ENCODE assay signal across 8 cellular contexts in the genomic region with DNA sequence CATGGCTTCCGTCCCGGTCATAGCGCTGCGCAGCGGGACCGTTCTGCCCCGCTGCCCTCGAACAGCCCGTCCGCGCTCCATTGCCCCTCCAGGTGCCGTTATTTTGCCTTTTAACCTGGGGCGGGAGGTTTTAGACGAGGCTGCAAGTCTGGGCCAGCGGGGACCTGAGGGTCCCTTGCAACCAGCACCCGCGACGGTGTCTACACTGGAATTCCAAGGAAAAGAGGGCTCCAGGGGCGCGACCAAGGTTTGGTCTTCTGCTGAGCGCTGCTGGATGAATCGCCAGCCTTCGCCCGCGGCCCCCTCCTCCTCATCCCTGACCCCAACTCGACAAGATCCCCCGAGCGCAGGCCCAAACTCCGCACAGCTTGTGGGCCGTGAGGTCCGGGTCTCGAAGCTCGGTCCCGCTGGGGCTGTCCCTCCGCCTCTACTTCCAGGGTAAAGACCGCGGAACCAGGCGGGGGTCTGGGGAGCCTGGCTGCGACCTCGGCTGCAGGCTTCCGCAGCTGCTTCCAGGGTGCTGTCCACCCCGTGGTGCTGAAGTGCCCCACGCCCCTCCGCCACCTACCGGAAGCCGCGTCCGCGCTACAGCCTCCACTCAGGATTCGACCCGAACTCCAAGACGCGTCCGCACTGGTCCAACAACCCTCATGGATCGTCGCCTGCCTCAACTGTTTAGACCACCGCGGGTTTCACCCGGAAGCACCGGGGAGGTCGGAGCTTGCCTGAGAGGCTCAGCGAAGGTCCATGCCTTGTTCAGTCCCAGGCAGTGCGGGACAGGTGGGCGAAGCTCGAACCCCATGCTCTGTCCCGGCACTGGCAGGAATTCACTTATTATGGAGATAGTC. TPM values are rescaled to one million over a fixed set of nuclear protein-coding genes. Genes with fewer than 3 reads are reported as not detected.
DNase-seq lines count a peak whose midpoint lies in the region; ATAC-seq lines count a peak whose summit lies in the region.

No MANE protein-coding gene starts in this region.

- peak overlapping the region in 1 of 9 donors; percentile 9 for H3K27ac Mint-ChIP-seq in naive thymus-derived CD4-positive, alpha-beta T cell
- H3K27ac Mint-ChIP-seq in stimulated activated naive B cell treated with anti-CD40 and anti-IgM and Interleukin-4, amounts not matched to agents 10 μg/mL and 1 μg/mL and 100 μg/mL, for 72 hours: peak overlapping the region; percentile 42

- peak overlapping the region in 6 of 10 donors; percentile 16 to 63 (median 42) for H3K4me3 Mint-ChIP-seq in naive thymus-derived CD4-positive, alpha-beta T cell
- H3K4me3 Mint-ChIP-seq in stimulated activated naive B cell treated with anti-CD40 and anti-IgM and Interleukin-4, amounts not matched to agents 10 μg/mL and 1 μg/mL and 100 μg/mL, for 72 hours: peak overlapping the region; percentile 67 to 68

- CTCF ChIA-PET in naive thymus-derived CD4-positive, alpha-beta T cell (lab: Charles Lee): interaction anchor here (1.7 kb wide), 1 partner anchor 296 kb away, joined by 4 read pairs; no protein-coding TSS in a partner anchor

- intact Hi-C loops in naive thymus-derived CD4-positive, alpha-beta T cell (cut with micrococcal nuclease): loop anchor here in 1 of 2 donors (10.0 kb wide), 2 partner anchors 385 to 465 kb away; partner anchors contain the start of genes APPBP2 and PPM1D

- peaks cover under 1 to 8% of the 10 kb centered on the region in 2 donors for H3K4me1 ChIP-seq in naive thymus-derived CD4-positive, alpha-beta T cell (ENCODE audit: control insufficient read depth in 2 of 2, insufficient read depth in 2 of 2, low read length in 2 of 2)

- peaks cover 52 to 85% (median 63%) of the 10 kb centered on the region in 5 donors for H3K27me3 Mint-ChIP-seq in naive thymus-derived CD4-positive, alpha-beta T cell
- peaks cover 64 to 74% of the 10 kb centered on the region in 2 donors for H3K27me3 Mint-ChIP-seq in stimulated activated naive B cell treated with anti-CD40 and anti-IgM and Interleukin-4, amounts not matched to agents 10 μg/mL and 1 μg/mL and 100 μg/mL, for 72 hours

- peaks cover 0 to 4% (median 0%) of the 10 kb centered on the region in 5 donors for H3K36me3 Mint-ChIP-seq in naive thymus-derived CD4-positive, alpha-beta T cell
- peaks cover 0 to 2% of the 10 kb centered on the region in 2 donors for H3K36me3 Mint-ChIP-seq in stimulated activated naive B cell treated with anti-CD40 and anti-IgM and Interleukin-4, amounts not matched to agents 10 μg/mL and 1 μg/mL and 100 μg/mL, for 72 hours

- H3K9me3 ChIP-seq in naive thymus-derived CD4-positive, alpha-beta T cell (ENCODE audit: control insufficient read depth in 2 of 3, low read length in 3 of 3): no peaks in the 10 kb centered on the region

- H3K27me3 ChIP-seq in naive thymus-derived CD4-positive, alpha-beta T cell (ENCODE audit: control insufficient read depth in 2 of 2, insufficient read depth in 2 of 2, low read length in 2 of 2): peaks cover 8 to 23% of the 10 kb centered on the region in 2 donors

- in situ Hi-C loops in ACHN (cut with HindIII; ENCODE audit: low pct_ligation_motif_present, low pct_unique_long_range_greater_than_20kb, low sequenced_read_pairs): no loop called here

- peaks cover 0 to 4% (median 0%) of the 10 kb centered on the region in 11 donors for H3K9me3 Mint-ChIP-seq in naive thymus-derived CD4-positive, alpha-beta T cell
- peaks cover 4 to 5% of the 10 kb centered on the region in 2 donors for H3K9me3 Mint-ChIP-seq in stimulated activated naive B cell treated with anti-CD40 and anti-IgM and Interleukin-4, amounts not matched to agents 10 μg/mL and 1 μg/mL and 100 μg/mL, for 72 hours

- peak; percentile 39 for ATAC-seq in esophagus mucosa
- ATAC-seq in naive thymus-derived CD4-positive, alpha-beta T cell: peak; percentile 75
- ATAC-seq in stimulated activated naive B cell treated with anti-CD40 and anti-IgM and Interleukin-4, amounts not matched to agents 10 μg/mL and 1 μg/mL and 100 μg/mL, for 72 hours (replicated peaks): peak in 1 of 2 donors; percentile 23

- POLR2A ChIA-PET in naive thymus-derived CD4-positive, alpha-beta T cell (lab: Charles Lee): no interaction called here

- H3K4me3 ChIP-seq in naive thymus-derived CD4-positive, alpha-beta T cell (ENCODE audit: low read length): no peak overlapping the region

- DNase-seq in ACHN (peak; percentile 79), HuH-7.5 (ENCODE audit: low spot score) (peak; percentile 97), NCI-H69 (lab: John Stamatoyannopoulos, UW) (no peak)
- peak; percentile 11 for DNase-seq in activated CD8-positive, alpha-beta memory T cell treated with anti-CD3 and anti-CD28 coated beads, Interleukin-2, amount 50 U/mL, for 1 hour (ENCODE audit: extremely low read depth)
- peak; percentile 49 to 82 (median 72) for DNase-seq in naive thymus-derived CD4-positive, alpha-beta T cell
- peak; percentile 43 for DNase-seq in stimulated activated naive B cell treated with anti-CD40 and anti-IgM and Interleukin-4, amounts not matched to agents 10 μg/mL and 1 μg/mL and 100 μg/mL, for 72 hours
- no peak for DNase-seq in NK-92 treated with Interleukin-12 subunit alpha and Interleukin-12 subunit beta, amount 100 ng/mL, for 24 hours (lab: John Stamatoyannopoulos, UW)

- no peak overlapping the region for H3K27ac ChIP-seq in naive thymus-derived CD4-positive, alpha-beta T cell (ENCODE audit: low read depth, low read length)

- no peaks in the 10 kb centered on the region for H3K36me3 ChIP-seq in naive thymus-derived CD4-positive, alpha-beta T cell (ENCODE audit: control insufficient read depth in 2 of 3, insufficient read depth in 3 of 3, low read length in 3 of 3)

- H3K4me1 Mint-ChIP-seq in naive thymus-derived CD4-positive, alpha-beta T cell: peaks cover 8 to 50% (median 37%) of the 10 kb centered on the region in 7 donors
- H3K4me1 Mint-ChIP-seq in stimulated activated naive B cell treated with anti-CD40 and anti-IgM and Interleukin-4, amounts not matched to agents 10 μg/mL and 1 μg/mL and 100 μg/mL, for 72 hours: peaks cover 38 to 74% of the 10 kb centered on the region in 2 donors

RNA-seq across cellular contexts. Expression of gene CA4, which starts 10.1 kb away (rescaled TPM):
- 0.36 TPM for total RNA-seq in esophagus mucosa
- not detected for total RNA-seq in naive thymus-derived CD4-positive, alpha-beta T cell
- not detected for polyA plus RNA-seq in naive thymus-derived CD4-positive, alpha-beta T cell

Comparison
In these comparisons a context has a peak if more than half of its experiments do, and no peak if none do; other contexts are left out.
1. DNase-seq: peak in ACHN (single experiment), HuH-7.5 (single experiment), activated CD8-positive, alpha-beta memory T cell treated with anti-CD3 and anti-CD28 coated beads, Interleukin-2, amount 50 U/mL, for 1 hour (single experiment), naive thymus-derived CD4-positive, alpha-beta T cell (9 of 9) and stimulated activated naive B cell treated with anti-CD40 and anti-IgM and Interleukin-4, amounts not matched to agents 10 μg/mL and 1 μg/mL and 100 μg/mL, for 72 hours (single experiment); none in NCI-H69 (single experiment) and NK-92 treated with Interleukin-12 subunit alpha and Interleukin-12 subunit beta, amount 100 ng/mL, for 24 hours (single experiment).